Comparison of ENCODE assay signal across 8 cellular contexts in the genomic region with DNA sequence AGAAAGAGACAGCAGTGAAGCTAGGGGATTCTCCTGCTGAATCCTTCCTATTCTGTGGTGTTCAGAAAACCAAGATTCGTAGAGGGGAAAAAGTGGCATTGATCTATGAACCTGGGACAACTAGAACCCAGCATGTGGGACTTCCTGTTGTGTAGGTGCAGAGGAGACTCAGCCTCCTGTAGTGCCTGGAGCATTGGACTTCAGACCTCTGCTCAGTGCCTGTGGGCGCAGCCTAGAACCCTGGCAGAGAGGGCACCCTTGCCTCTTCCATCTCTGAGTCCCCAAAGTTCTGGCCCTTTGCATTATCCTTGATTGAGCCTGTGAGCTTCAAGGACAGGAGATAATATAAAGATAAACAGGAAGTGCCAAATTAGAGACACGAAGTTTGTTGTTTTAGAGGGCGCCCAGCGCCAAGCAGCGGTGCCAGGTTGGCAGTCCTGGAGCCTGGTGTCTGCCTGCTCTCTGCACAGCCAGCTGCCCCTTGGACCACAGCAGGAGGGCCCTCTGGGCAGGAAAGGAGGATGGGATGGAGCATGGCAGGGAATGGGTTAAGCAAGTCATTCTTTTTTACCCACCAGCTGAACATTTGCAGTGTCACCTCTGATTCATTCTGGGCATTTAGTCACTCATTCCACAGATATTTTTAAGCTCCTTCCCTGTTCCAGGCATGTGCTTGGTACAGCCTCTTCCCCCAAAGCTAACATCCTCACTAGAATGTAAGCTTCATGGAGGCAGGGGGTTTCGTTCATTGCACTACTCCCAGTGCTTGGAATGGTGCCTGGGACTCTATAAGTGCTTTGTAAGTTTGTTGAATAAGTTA. TPM values are rescaled to one million over a fixed set of nuclear protein-coding genes. Genes with fewer than 3 reads are reported as not detected.
DNase-seq lines count a peak whose midpoint lies in the region; ATAC-seq and TF ChIP-seq lines count a peak whose summit lies in the region.
"Had no signal": no experiment of that assay in that cellular context is flagged by ENCODE, and none has a peak within 500 bp of the region (broad histone marks: within the 10 kb centered on the region; RNA-seq: fewer than 3 reads in every experiment).

No MANE protein-coding gene starts in this region.

- POLR2A ChIA-PET in SK-N-SH (lab: Yijun Ruan, JAX), result interaction anchor here (1.3 kb wide), 1 partner anchor 10 kb away, joined by 3 read pairs; no protein-coding TSS in a partner anchor

- H3K9me2 ChIP-seq in SK-N-SH, result no peaks in the 10 kb centered on the region

- H2AFZ ChIP-seq in SK-N-SH (ENCODE audit: low read depth), result peak overlapping the region; percentile 91; the same call in 1 of the 2 replicates

- H3K4me3 ChIP-seq in SK-N-SH (ENCODE audit: low read depth in 2 of 2, low read length in 1 of 2), result no peak overlapping the region
- no peak overlapping the region for H3K4me3 ChIP-seq in mesodermal cell (ENCODE audit: extremely low read depth, insufficient read depth, low read length, poor library complexity, severe bottlenecking)

- H3K9ac ChIP-seq in SK-N-SH, result peak overlapping the region; percentile 15; the same call in 1 of the 2 replicates

- no peak for TF ChIP-seq RAD21 in SK-N-SH (IDR thresholded peaks at IDR 0.05; ENCODE audit: low read length)

- DNase-seq in H4 (ENCODE audit: low spot score) (peak; percentile 80), SK-N-SH (no peak), GM10266 (ENCODE audit: extremely low spot score) (no peak)
- DNase-seq in stimulated activated CD4-positive, alpha-beta T cell treated with anti-CD3 and anti-CD28 coated beads, Interleukin-2, amount 100 ng/mL, for 24 hours, result no peak
- DNase-seq: NCI-H2171 had no signal

- peak overlapping the region; percentile 7; the same call in 1 of the 2 replicates for H3K4me2 ChIP-seq in SK-N-SH

- WGBS in SK-N-SH (ENCODE audit: low lambda C conversion rate), result 61% methylated on average over 7 of the region's 7 CpGs
- 91 to 94% methylated on average over 6 to 7 of the region's 7 CpGs for WGBS in mesodermal cell (ENCODE audit: insufficient coverage in 2 of 2), 2 experiments

- H3K79me2 ChIP-seq in SK-N-SH (ENCODE audit: insufficient read depth), result no peaks in the 10 kb centered on the region

- H3K36me3 ChIP-seq in SK-N-SH (replicated peaks in 1 of 2; ENCODE audit: control insufficient read depth in 1 of 2, insufficient read depth in 2 of 2, low read length in 1 of 2) (no peaks in the 10 kb centered on the region), mesodermal cell (ENCODE audit: control insufficient read depth, insufficient read depth, low read length) (no peaks in the 10 kb centered on the region)

- no peak for ATAC-seq in GM19452 (IDR thresholded peaks at IDR 0.05; ENCODE audit: unreplicated experiment)

- CTCF ChIA-PET in SK-N-SH (lab: Yijun Ruan, JAX), result interaction anchor here (27.7 to 33.0 kb wide), 2 partner anchors 25 kb away, joined by 573 to 1447 read pairs; a partner anchor contains a TSS

- no peak for TF ChIP-seq CTCF in SK-N-SH (IDR thresholded peaks at IDR 0.05)
- no peak for TF ChIP-seq CTCF in GM10266 (IDR thresholded peaks at IDR 0.05; ENCODE audit: control insufficient read depth, insufficient read depth, low read depth, missing control alignments)

- H3K27ac ChIP-seq in SK-N-SH (ENCODE audit: low read depth in 2 of 2, low read length in 1 of 2), result peak overlapping the region in 1 of 2 experiments; percentile 10; a peak in 1 of 4 replicates
- peak overlapping the region; percentile 71 for H3K27ac ChIP-seq in mesodermal cell (ENCODE audit: low read depth, low read length, severe bottlenecking)

- H3K4me1 ChIP-seq in SK-N-SH (ENCODE audit: control insufficient read depth in 1 of 2, insufficient read depth in 2 of 2, low read depth in 1 of 2, low read length in 1 of 2), result peaks cover 0 to 5% of the 10 kb centered on the region in 2 experiments; a peak in 1 of 4 replicates
- H3K4me1 ChIP-seq in mesodermal cell (ENCODE audit: control insufficient read depth, insufficient read depth, low read length, poor library complexity, severe bottlenecking), result peaks cover 30% of the 10 kb centered on the region

- H3K9me3 ChIP-seq in SK-N-SH, result no peaks in the 10 kb centered on the region
- H3K9me3 ChIP-seq in mesodermal cell (ENCODE audit: control insufficient read depth, low read length), result no peaks in the 10 kb centered on the region

- peak in 1 of 2 experiments; percentile 43; a peak in 1 of 4 replicates for TF ChIP-seq EP300 in SK-N-SH (IDR thresholded peaks at IDR 0.05; ENCODE audit: borderline replicate concordance in 1 of 2, low read depth in 1 of 2, low read length in 1 of 2)

- no peaks in the 10 kb centered on the region for H3F3A ChIP-seq in SK-N-SH (replicated peaks; ENCODE audit: insufficient read depth)

- H3K27me3 ChIP-seq in SK-N-SH (ENCODE audit: insufficient read depth), result 0 out of 2 replicates have a peak, but pooled peaks cover 16% of the 10 kb centered on the region

- H4K20me1 ChIP-seq in SK-N-SH (ENCODE audit: insufficient read depth), result no peaks in the 10 kb centered on the region

TF ChIP-seq in SK-N-SH, 30 proteins besides CTCF, POLR2A, EP300 and RAD21 (continues in another document):
- peak; percentile 71 for TF ChIP-seq JUND (IDR thresholded peaks at IDR 0.05)
- TF ChIP-seq RXRA (IDR thresholded peaks at IDR 0.05; ENCODE audit: borderline replicate concordance, low read depth), result no peak
- TF ChIP-seq GATA2 (CRISPR knock-in tag; IDR thresholded peaks at IDR 0.05), result no peak
- TF ChIP-seq FOXM1 (IDR thresholded peaks at IDR 0.05; ENCODE audit: low read depth), result no peak
- TF ChIP-seq, protein P1, sequence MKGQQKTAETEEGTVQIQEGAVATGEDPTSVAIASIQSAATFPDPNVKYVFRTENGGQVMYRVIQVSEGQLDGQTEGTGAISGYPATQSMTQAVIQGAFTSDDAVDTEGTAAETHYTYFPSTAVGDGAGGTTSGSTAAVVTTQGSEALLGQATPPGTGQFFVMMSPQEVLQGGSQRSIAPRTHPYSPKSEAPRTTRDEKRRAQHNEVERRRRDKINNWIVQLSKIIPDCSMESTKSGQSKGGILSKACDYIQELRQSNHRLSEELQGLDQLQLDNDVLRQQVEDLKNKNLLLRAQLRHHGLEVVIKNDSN (IDR thresholded peaks at IDR 0.05; ENCODE audit: borderline replicate concordance, low read depth), result peak; percentile 26
- TF ChIP-seq EZH2phosphoT487 (IDR thresholded peaks at IDR 0.05; ENCODE audit: borderline replicate concordance, low read depth), result no peak
- no peak for TF ChIP-seq SMC3 (IDR thresholded peaks at IDR 0.05; ENCODE audit: low read depth, low read length)
- TF ChIP-seq TCF12 (IDR thresholded peaks at IDR 0.05), result peak; percentile 74
- TF ChIP-seq, protein P2, sequence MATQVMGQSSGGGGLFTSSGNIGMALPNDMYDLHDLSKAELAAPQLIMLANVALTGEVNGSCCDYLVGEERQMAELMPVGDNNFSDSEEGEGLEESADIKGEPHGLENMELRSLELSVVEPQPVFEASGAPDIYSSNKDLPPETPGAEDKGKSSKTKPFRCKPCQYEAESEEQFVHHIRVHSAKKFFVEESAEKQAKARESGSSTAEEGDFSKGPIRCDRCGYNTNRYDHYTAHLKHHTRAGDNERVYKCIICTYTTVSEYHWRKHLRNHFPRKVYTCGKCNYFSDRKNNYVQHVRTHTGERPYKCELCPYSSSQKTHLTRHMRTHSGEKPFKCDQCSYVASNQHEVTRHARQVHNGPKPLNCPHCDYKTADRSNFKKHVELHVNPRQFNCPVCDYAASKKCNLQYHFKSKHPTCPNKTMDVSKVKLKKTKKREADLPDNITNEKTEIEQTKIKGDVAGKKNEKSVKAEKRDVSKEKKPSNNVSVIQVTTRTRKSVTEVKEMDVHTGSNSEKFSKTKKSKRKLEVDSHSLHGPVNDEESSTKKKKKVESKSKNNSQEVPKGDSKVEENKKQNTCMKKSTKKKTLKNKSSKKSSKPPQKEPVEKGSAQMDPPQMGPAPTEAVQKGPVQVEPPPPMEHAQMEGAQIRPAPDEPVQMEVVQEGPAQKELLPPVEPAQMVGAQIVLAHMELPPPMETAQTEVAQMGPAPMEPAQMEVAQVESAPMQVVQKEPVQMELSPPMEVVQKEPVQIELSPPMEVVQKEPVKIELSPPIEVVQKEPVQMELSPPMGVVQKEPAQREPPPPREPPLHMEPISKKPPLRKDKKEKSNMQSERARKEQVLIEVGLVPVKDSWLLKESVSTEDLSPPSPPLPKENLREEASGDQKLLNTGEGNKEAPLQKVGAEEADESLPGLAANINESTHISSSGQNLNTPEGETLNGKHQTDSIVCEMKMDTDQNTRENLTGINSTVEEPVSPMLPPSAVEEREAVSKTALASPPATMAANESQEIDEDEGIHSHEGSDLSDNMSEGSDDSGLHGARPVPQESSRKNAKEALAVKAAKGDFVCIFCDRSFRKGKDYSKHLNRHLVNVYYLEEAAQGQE (IDR thresholded peaks at IDR 0.05; ENCODE audit: low read depth, low read length), result no peak

RNA-seq across cellular contexts. Expression of a gene that starts 11.9 kb away (rescaled TPM):
- total RNA-seq in H4 (2014; rRNA removed; shearing (Covaris generic)), result 0.14 and 0.21 TPM in 2 replicates
- polyA plus RNA-seq in SK-N-SH (2012; rRNA removed), result 0.03 TPM in 2 replicates
- polyA plus RNA-seq in SK-N-SH (2012; cell fraction: cytosol; rRNA removed), result 0.03 and 0.05 TPM in 2 replicates
- polyA plus RNA-seq in SK-N-SH (2012; cell fraction: nucleus; rRNA removed), result 0.06 and 0.09 TPM in 2 replicates
- 50.4 TPM for polyA plus RNA-seq in mesodermal cell (2013, experiment 1 of 2)
- polyA plus RNA-seq in mesodermal cell (2013, experiment 2 of 2), result 40.8 TPM

RNA-seq across cellular contexts. Expression of a gene that starts 21.8 kb away (rescaled TPM):
- 21.0 and 21.9 TPM in 2 replicates for total RNA-seq in H4 (2014; rRNA removed; shearing (Covaris generic))
- polyA plus RNA-seq in SK-N-SH (2012; rRNA removed), result 135 and 139 TPM in 2 replicates
- polyA plus RNA-seq in SK-N-SH (2012; cell fraction: cytosol; rRNA removed), result 62.5 and 80.7 TPM in 2 replicates
- polyA plus RNA-seq in SK-N-SH (2012; cell fraction: nucleus; rRNA removed), result 636 and 666 TPM in 2 replicates
- polyA plus RNA-seq in mesodermal cell (2013, experiment 1 of 2), result 47.6 TPM
- polyA plus RNA-seq in mesodermal cell (2013, experiment 2 of 2), result 39.6 TPM

RNA-seq across cellular contexts. Expression of a gene that starts 31.4 kb away (rescaled TPM):
- 0.27 and 0.35 TPM in 2 replicates for total RNA-seq in H4 (2014; rRNA removed; shearing (Covaris generic))
- polyA plus RNA-seq in SK-N-SH (2012; rRNA removed), result 1.6 and 1.8 TPM in 2 replicates
- polyA plus RNA-seq in SK-N-SH (2012; cell fraction: cytosol; rRNA removed), result 0.86 and 0.89 TPM in 2 replicates
- 4.2 and 4.8 TPM in 2 replicates for polyA plus RNA-seq in SK-N-SH (2012; cell fraction: nucleus; rRNA removed)
- polyA plus RNA-seq in mesodermal cell (2013, experiment 1 of 2), result 0.52 TPM
- polyA plus RNA-seq in mesodermal cell (2013, experiment 2 of 2), result 0.35 TPM
- total RNA-seq: mononuclear cell had no signal

RNA-seq across cellular contexts. Expression of a gene that starts 31.5 kb away (rescaled TPM):
- total RNA-seq in H4 (2014; rRNA removed; shearing (Covaris generic)), result 54.8 and 69.1 TPM in 2 replicates
- polyA plus RNA-seq in SK-N-SH (2012; rRNA removed), result 133 and 136 TPM in 2 replicates
- 87.3 and 111 TPM in 2 replicates for polyA plus RNA-seq in SK-N-SH (2012; cell fraction: cytosol; rRNA removed)
- polyA plus RNA-seq in SK-N-SH (2012; cell fraction: nucleus; rRNA removed), result 85.4 and 108 TPM in 2 replicates
- 77.2 TPM for polyA plus RNA-seq in mesodermal cell (2013, experiment 1 of 2)
- 79.2 TPM for polyA plus RNA-seq in mesodermal cell (2013, experiment 2 of 2)

RNA-seq across cellular contexts. Expression of a gene that starts 33.2 kb away (rescaled TPM):
- total RNA-seq in H4 (2014; rRNA removed; shearing (Covaris generic)), result 1.0 and 1.9 TPM in 2 replicates
- polyA plus RNA-seq in SK-N-SH (2012; rRNA removed), result 8.8 and 16.7 TPM in 2 replicates
- polyA plus RNA-seq in SK-N-SH (2012; cell fraction: cytosol; rRNA removed), result 9.3 and 14.3 TPM in 2 replicates
- 28.1 and 28.5 TPM in 2 replicates for polyA plus RNA-seq in SK-N-SH (2012; cell fraction: nucleus; rRNA removed)
- 10.9 TPM for polyA plus RNA-seq in mesodermal cell (2013, experiment 1 of 2)
- polyA plus RNA-seq in mesodermal cell (2013, experiment 2 of 2), result 8.2 TPM
